In the genomic region with DNA sequence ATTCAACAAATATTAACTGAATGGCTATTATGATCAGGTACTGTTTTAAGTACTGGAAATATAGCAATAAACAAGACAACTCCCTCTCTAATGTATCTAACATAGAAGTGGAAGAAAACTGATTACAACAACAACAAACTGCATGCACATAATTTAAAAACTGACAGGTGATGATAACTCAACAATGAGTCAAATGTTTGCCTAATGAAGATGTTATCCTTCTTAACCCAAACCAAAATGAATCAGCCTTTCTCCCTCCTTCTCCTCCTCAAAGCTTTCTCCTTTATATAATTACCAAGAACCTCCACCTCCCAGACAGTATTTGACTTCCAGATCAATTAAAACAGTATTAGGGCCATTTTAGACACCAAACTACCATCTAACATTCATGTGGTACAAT, we compare ENCODE assay signal across 2 cellular contexts.
TF ChIP-seq lines count a peak whose summit lies in the region.

No MANE protein-coding gene starts in this region.

TF ChIP-seq in SK-N-SH, 30 proteins besides CTCF, POLR2A, EP300 and RAD21 (continued from another document):
- TF ChIP-seq RCOR1 (IDR thresholded peaks at IDR 0.05; ENCODE audit: low read length), result no peak

TF ChIP-seq in SK-N-SH treated with all-trans-retinoic acid at 6 μM for 48 hours, 23 proteins besides CTCF, POLR2A, EP300 and RAD21:
- TF ChIP-seq, protein P1, sequence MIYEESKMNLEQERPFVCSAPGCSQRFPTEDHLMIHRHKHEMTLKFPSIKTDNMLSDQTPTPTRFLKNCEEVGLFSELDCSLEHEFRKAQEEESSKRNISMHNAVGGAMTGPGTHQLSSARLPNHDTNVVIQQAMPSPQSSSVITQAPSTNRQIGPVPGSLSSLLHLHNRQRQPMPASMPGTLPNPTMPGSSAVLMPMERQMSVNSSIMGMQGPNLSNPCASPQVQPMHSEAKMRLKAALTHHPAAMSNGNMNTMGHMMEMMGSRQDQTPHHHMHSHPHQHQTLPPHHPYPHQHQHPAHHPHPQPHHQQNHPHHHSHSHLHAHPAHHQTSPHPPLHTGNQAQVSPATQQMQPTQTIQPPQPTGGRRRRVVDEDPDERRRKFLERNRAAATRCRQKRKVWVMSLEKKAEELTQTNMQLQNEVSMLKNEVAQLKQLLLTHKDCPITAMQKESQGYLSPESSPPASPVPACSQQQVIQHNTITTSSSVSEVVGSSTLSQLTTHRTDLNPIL (CRISPR knock-in tag; IDR thresholded peaks at IDR 0.05; ENCODE audit: low read depth), result no peak
- TF ChIP-seq ARNTL (CRISPR knock-in tag; IDR thresholded peaks at IDR 0.05; ENCODE audit: borderline replicate concordance, low read depth) (no peak), ZNF8 (CRISPR knock-in tag; IDR thresholded peaks at IDR 0.05) (no peak), CSDC2 (CRISPR knock-in tag; IDR thresholded peaks at IDR 0.05) (no peak), ZNF70 (CRISPR knock-in tag; IDR thresholded peaks at IDR 0.05) (no peak), OSR1 (CRISPR knock-in tag; IDR thresholded peaks at IDR 0.05) (no peak), ZFP3 (CRISPR knock-in tag; IDR thresholded peaks at IDR 0.05) (no peak), ISL1 (CRISPR knock-in tag; IDR thresholded peaks at IDR 0.05) (no peak), SNAI2 (CRISPR knock-in tag; IDR thresholded peaks at IDR 0.05) (no peak), ZFP30 (CRISPR knock-in tag; IDR thresholded peaks at IDR 0.05) (no peak), ZC3H10 (CRISPR knock-in tag; IDR thresholded peaks at IDR 0.05) (no peak), TCF4 (CRISPR knock-in tag; IDR thresholded peaks at IDR 0.05; ENCODE audit: borderline replicate concordance) (no peak), BACH2 (CRISPR knock-in tag; IDR thresholded peaks at IDR 0.05; ENCODE audit: borderline replicate concordance) (no peak), RARB (CRISPR knock-in tag; IDR thresholded peaks at IDR 0.05) (no peak)
- TF ChIP-seq, protein P2, sequence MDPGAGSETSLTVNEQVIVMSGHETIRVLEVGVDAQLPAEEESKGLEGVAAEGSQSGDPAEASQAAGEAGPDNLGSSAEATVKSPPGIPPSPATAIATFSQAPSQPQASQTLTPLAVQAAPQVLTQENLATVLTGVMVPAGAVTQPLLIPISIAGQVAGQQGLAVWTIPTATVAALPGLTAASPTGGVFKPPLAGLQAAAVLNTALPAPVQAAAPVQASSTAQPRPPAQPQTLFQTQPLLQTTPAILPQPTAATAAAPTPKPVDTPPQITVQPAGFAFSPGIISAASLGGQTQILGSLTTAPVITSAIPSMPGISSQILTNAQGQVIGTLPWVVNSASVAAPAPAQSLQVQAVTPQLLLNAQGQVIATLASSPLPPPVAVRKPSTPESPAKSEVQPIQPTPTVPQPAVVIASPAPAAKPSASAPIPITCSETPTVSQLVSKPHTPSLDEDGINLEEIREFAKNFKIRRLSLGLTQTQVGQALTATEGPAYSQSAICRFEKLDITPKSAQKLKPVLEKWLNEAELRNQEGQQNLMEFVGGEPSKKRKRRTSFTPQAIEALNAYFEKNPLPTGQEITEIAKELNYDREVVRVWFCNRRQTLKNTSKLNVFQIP (CRISPR knock-in tag; IDR thresholded peaks at IDR 0.05; ENCODE audit: borderline replicate concordance, low read depth), result no peak
- TF ChIP-seq, protein P3, sequence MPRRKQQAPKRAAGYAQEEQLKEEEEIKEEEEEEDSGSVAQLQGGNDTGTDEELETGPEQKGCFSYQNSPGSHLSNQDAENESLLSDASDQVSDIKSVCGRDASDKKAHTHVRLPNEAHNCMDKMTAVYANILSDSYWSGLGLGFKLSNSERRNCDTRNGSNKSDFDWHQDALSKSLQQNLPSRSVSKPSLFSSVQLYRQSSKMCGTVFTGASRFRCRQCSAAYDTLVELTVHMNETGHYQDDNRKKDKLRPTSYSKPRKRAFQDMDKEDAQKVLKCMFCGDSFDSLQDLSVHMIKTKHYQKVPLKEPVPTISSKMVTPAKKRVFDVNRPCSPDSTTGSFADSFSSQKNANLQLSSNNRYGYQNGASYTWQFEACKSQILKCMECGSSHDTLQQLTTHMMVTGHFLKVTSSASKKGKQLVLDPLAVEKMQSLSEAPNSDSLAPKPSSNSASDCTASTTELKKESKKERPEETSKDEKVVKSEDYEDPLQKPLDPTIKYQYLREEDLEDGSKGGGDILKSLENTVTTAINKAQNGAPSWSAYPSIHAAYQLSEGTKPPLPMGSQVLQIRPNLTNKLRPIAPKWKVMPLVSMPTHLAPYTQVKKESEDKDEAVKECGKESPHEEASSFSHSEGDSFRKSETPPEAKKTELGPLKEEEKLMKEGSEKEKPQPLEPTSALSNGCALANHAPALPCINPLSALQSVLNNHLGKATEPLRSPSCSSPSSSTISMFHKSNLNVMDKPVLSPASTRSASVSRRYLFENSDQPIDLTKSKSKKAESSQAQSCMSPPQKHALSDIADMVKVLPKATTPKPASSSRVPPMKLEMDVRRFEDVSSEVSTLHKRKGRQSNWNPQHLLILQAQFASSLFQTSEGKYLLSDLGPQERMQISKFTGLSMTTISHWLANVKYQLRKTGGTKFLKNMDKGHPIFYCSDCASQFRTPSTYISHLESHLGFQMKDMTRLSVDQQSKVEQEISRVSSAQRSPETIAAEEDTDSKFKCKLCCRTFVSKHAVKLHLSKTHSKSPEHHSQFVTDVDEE (CRISPR knock-in tag; IDR thresholded peaks at IDR 0.05), result no peak
- TF ChIP-seq, protein P4, sequence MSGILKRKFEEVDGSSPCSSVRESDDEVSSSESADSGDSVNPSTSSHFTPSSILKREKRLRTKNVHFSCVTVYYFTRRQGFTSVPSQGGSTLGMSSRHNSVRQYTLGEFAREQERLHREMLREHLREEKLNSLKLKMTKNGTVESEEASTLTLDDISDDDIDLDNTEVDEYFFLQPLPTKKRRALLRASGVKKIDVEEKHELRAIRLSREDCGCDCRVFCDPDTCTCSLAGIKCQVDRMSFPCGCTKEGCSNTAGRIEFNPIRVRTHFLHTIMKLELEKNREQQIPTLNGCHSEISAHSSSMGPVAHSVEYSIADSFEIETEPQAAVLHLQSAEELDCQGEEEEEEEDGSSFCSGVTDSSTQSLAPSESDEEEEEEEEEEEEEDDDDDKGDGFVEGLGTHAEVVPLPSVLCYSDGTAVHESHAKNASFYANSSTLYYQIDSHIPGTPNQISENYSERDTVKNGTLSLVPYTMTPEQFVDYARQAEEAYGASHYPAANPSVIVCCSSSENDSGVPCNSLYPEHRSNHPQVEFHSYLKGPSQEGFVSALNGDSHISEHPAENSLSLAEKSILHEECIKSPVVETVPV (CRISPR knock-in tag; IDR thresholded peaks at IDR 0.05), result no peak
